ENCODE assay signal across 37 cellular contexts in genomic region chr1:5877001-5877400, GRCh38.
"Had no signal": no experiment of that assay in that cellular context is flagged by ENCODE, and none has a peak within 500 bp of the region (broad histone marks: within the 10 kb centered on the region; RNA-seq: fewer than 3 reads in every experiment).

No MANE protein-coding gene starts in this region.

- H3K4me1 Mint-ChIP-seq: activated B cell treated with CpG ODN at 0.5 μM for 24 hours; activated naive CD8-positive, alpha-beta T cell treated with anti-CD3 and anti-CD28 coated beads for 36 hours; activated T-helper 17 cell treated with anti-CD3 and anti-CD28 coated beads, Interleukin-2, amount 50 U/mL, for 72 hours had no signal

- FAIRE-seq: astrocyte, TTC549 had no signal

- H3K9me3 Mint-ChIP-seq: activated naive CD8-positive, alpha-beta T cell treated with anti-CD3 and anti-CD28 coated beads for 36 hours; activated T-cell treated with anti-CD3 and anti-CD28 coated beads, Interleukin-2, amount 50 U/mL, for 4 hours; T-helper 2 cell treated with Interferon-gamma antibody and Interleukin-4, amounts not matched to agents 5 μg/mL and 100 μg/mL, for 36 hours had no signal

- DNase-seq: activated B cell treated with CpG ODN at 0.5 μM for 24 hours; activated CD4-positive, alpha-beta memory T cell treated with anti-CD3 and anti-CD28 coated beads for 36 hours; activated CD4-positive, alpha-beta T cell treated with anti-CD3 and anti-CD28 coated beads for 4 hours; activated CD4-positive, alpha-beta T cell treated with anti-CD3 and anti-CD28 coated beads, Interleukin-2, amount 10 ng/mL, durations not matched to agents 24 days and 14 days; activated CD4-positive, alpha-beta T cell treated with anti-CD3 and anti-CD28 coated beads, Interleukin-2, amount 50 U/mL, for 1 hour; activated CD4-positive, alpha-beta T cell treated with anti-CD3 and anti-CD28 coated beads, Interleukin-2, amount 50 U/mL, for 4 hours; activated CD4-positive, CD25-positive, alpha-beta regulatory T cell treated with anti-CD3 and anti-CD28 coated beads, Interleukin-2, amount 50 U/mL, for 72 hours; activated CD8-positive, alpha-beta memory T cell treated with anti-CD3 and anti-CD28 coated beads, Interleukin-2, amount 50 U/mL, for 4 hours; activated CD8-positive, alpha-beta T cell treated with anti-CD3 and anti-CD28 coated beads for 36 hours; activated effector memory CD4-positive, alpha-beta T cell treated with anti-CD3 and anti-CD28 coated beads, Interleukin-2, amount 50 U/mL, for 16 hours; activated gamma-delta T cell treated with Interleukin-2 at 50 U/mL for 16 hours; activated naive CD4-positive, alpha-beta T cell; activated naive CD4-positive, alpha-beta T cell treated with anti-CD3 and anti-CD28 coated beads for 36 hours; activated naive CD4-positive, alpha-beta T cell treated with anti-CD3 and anti-CD28 coated beads, Interleukin-2, amount 50 U/mL, for 16 hours; activated naive CD8-positive, alpha-beta T cell treated with anti-CD3 and anti-CD28 coated beads for 36 hours; activated T-cell treated with anti-CD3 and anti-CD28 coated beads for 4 hours; activated T-cell treated with anti-CD3 and anti-CD28 coated beads, Interleukin-2, amount 50 U/mL, for 1 hour; activated T-cell treated with anti-CD3 and anti-CD28 coated beads, Interleukin-2, amount 50 U/mL, for 4 hours; activated T-cell treated with anti-CD3 and anti-CD28 coated beads, Interleukin-2, amount 50 U/mL, for 72 hours; adrenal gland; amniotic stem cell; aorta; body of pancreas; brain microvascular endothelial cell; central memory CD4-positive, alpha-beta T cell; T-helper 1 cell; T-helper 2 cell; T-helper 9 cell had no signal

- H3K27me3 Mint-ChIP-seq: activated B cell treated with CpG ODN at 0.5 μM for 24 hours; activated CD4-positive, alpha-beta memory T cell treated with anti-CD3 and anti-CD28 coated beads for 36 hours; activated CD4-positive, alpha-beta T cell treated with anti-CD3 and anti-CD28 coated beads, Interleukin-2, amount 10 ng/mL, durations not matched to agents 24 days and 14 days; activated CD8-positive, alpha-beta T cell treated with anti-CD3 and anti-CD28 coated beads for 36 hours; activated naive CD8-positive, alpha-beta T cell treated with anti-CD3 and anti-CD28 coated beads for 36 hours; activated T-helper 17 cell treated with anti-CD3 and anti-CD28 coated beads, Interleukin-2, amount 50 U/mL, for 72 hours had no signal

- H3K27me3 ChIP-seq: adrenal gland, body of pancreas, brain microvascular endothelial cell, breast epithelium had no signal

- H3K27ac ChIP-seq: adrenal gland, body of pancreas, brain microvascular endothelial cell, breast epithelium, VCaP had no signal

- H3K9me3 ChIP-seq: adrenal gland, body of pancreas had no signal

- H3K4me3 Mint-ChIP-seq: activated B cell treated with CpG ODN at 0.5 μM for 24 hours; activated CD4-positive, alpha-beta memory T cell treated with anti-CD3 and anti-CD28 coated beads for 36 hours; activated CD4-positive, alpha-beta T cell treated with anti-CD3 and anti-CD28 coated beads, Interleukin-2, amount 10 ng/mL, durations not matched to agents 24 days and 14 days; activated CD8-positive, alpha-beta T cell treated with anti-CD3 and anti-CD28 coated beads for 36 hours; activated naive CD4-positive, alpha-beta T cell treated with anti-CD3 and anti-CD28 coated beads for 36 hours; activated naive CD8-positive, alpha-beta T cell treated with anti-CD3 and anti-CD28 coated beads for 36 hours; activated T-cell treated with anti-CD3 and anti-CD28 coated beads, Interleukin-2, amount 50 U/mL, for 4 hours; activated T-cell treated with anti-CD3 and anti-CD28 coated beads, Interleukin-2, amount 50 U/mL, for 72 hours; activated T-helper 1 cell treated with anti-CD3 and anti-CD28 coated beads, Interleukin-12 subunit alpha, Interleukin-12 subunit beta, Interleukin-2, Interleukin-4 antibody, amounts not matched to agents 30 ng/mL and 10 ng/mL and 1 ng/mL, durations not matched to agents 14 hours and 24 hours and 36 hours; activated T-helper 17 cell treated with anti-CD3 and anti-CD28 coated beads, Interleukin-2, amount 50 U/mL, for 72 hours; T-helper 1 cell treated with Interleukin-12 subunit alpha and Interleukin-12 subunit beta and Interleukin-4 antibody, amounts not matched to agents 30 μg/mL and 1 μg/mL, for 36 hours; T-helper 2 cell treated with Interferon-gamma antibody and Interleukin-4, amounts not matched to agents 5 μg/mL and 100 μg/mL, for 36 hours had no signal

- H3K4me1 ChIP-seq: adrenal gland, body of pancreas, breast epithelium had no signal

- ATAC-seq: activated CD8-positive, alpha-beta T cell treated with anti-CD3 and anti-CD28 coated beads for 36 hours; activated naive CD4-positive, alpha-beta T cell treated with anti-CD3 and anti-CD28 coated beads, Interleukin-2, amount 50 U/mL, for 72 hours; activated T-cell treated with anti-CD3 and anti-CD28 coated beads, Interleukin-2, amount 50 U/mL, for 4 hours; activated T-cell treated with anti-CD3 and anti-CD28 coated beads, Interleukin-2, amount 50 U/mL, for 72 hours; activated T-helper 17 cell treated with anti-CD3 and anti-CD28 coated beads, Interleukin-2, amount 50 U/mL, for 72 hours; body of pancreas had no signal

- H3K36me3 ChIP-seq: breast epithelium had no signal

- H3K27ac Mint-ChIP-seq: activated B cell treated with CpG ODN at 0.5 μM for 24 hours; activated CD4-positive, alpha-beta memory T cell treated with anti-CD3 and anti-CD28 coated beads for 36 hours; activated CD4-positive, alpha-beta T cell treated with anti-CD3 and anti-CD28 coated beads, Interleukin-2, amount 10 ng/mL, durations not matched to agents 24 days and 14 days; activated CD8-positive, alpha-beta T cell treated with anti-CD3 and anti-CD28 coated beads for 36 hours; activated naive CD4-positive, alpha-beta T cell treated with anti-CD3 and anti-CD28 coated beads for 36 hours; activated naive CD4-positive, alpha-beta T cell treated with anti-CD3 and anti-CD28 coated beads, Interleukin-2, amount 50 U/mL, for 72 hours; activated naive CD8-positive, alpha-beta T cell treated with anti-CD3 and anti-CD28 coated beads for 36 hours; activated T-cell treated with anti-CD3 and anti-CD28 coated beads, Interleukin-2, amount 50 U/mL, for 72 hours; activated T-helper 1 cell treated with anti-CD3 and anti-CD28 coated beads, Interleukin-12 subunit alpha, Interleukin-12 subunit beta, Interleukin-2, Interleukin-4 antibody, amounts not matched to agents 30 ng/mL and 10 ng/mL and 1 ng/mL, durations not matched to agents 14 hours and 24 hours and 36 hours; activated T-helper 17 cell treated with anti-CD3 and anti-CD28 coated beads, Interleukin-2, amount 50 U/mL, for 72 hours; T-helper 1 cell treated with Interleukin-12 subunit alpha and Interleukin-12 subunit beta and Interleukin-4 antibody, amounts not matched to agents 30 μg/mL and 1 μg/mL, for 36 hours; T-helper 2 cell treated with Interferon-gamma antibody and Interleukin-4, amounts not matched to agents 5 μg/mL and 100 μg/mL, for 36 hours had no signal

- H3K4me3 ChIP-seq: adrenal gland, body of pancreas, breast epithelium had no signal
